Comparison of ENCODE assay signal across 9 cellular contexts in genomic region chr18:48136544-48137353, GRCh38.
DNase-seq lines count a peak whose midpoint lies in the region; ATAC-seq, FAIRE-seq and TF ChIP-seq lines count a peak whose summit lies in the region.
"Had no signal": no experiment of that assay in that cellular context is flagged by ENCODE, and none has a peak within 500 bp of the region (broad histone marks: within the 10 kb centered on the region; RNA-seq: fewer than 3 reads in every experiment).

No MANE protein-coding gene starts in this region.

- H4K20me1 ChIP-seq in HepG2 (ENCODE audit: insufficient read depth, low read length), result no peaks in the 10 kb centered on the region

- no peak overlapping the region for H2AFZ ChIP-seq in HepG2 (ENCODE audit: low read length)

- TF ChIP-seq POLR2A in breast epithelium (IDR thresholded peaks at IDR 0.05), result no peak
- no peak for TF ChIP-seq POLR2A in HepG2 (IDR thresholded peaks at IDR 0.05; ENCODE audit: insufficient read depth in 1 of 2, low read depth in 2 of 2, low read length in 2 of 2)
- peak in 1 of 2 donors; percentile 69 for TF ChIP-seq POLR2A in thyroid gland (IDR thresholded peaks at IDR 0.05)

- H3K9ac ChIP-seq in HepG2 (ENCODE audit: insufficient read depth, low read depth, low read length), result no peak overlapping the region

- no peak overlapping the region for H3K27ac Mint-ChIP-seq in T-helper 1 cell treated with Interleukin-12 subunit alpha and Interleukin-12 subunit beta and Interleukin-4 antibody, amounts not matched to agents 30 μg/mL and 1 μg/mL, for 36 hours

- peaks cover 0 to 38% of the 10 kb centered on the region in 2 donors for H3K4me1 ChIP-seq in breast epithelium
- no peaks in the 10 kb centered on the region; the same call in 1 of the 2 replicates for H3K4me1 ChIP-seq in HepG2 (ENCODE audit: insufficient read depth, low read length)
- H3K4me1 ChIP-seq in thyroid gland, result peaks cover 49 to 77% of the 10 kb centered on the region in 2 donors

- no peaks in the 10 kb centered on the region for H3K27me3 ChIP-seq in breast epithelium
- peaks cover 7 to 51% of the 10 kb centered on the region in 2 experiments; a peak in 4 of 5 replicates for H3K27me3 ChIP-seq in HepG2 (ENCODE audit: control insufficient read depth in 1 of 2, insufficient read depth in 2 of 2, low read length in 2 of 2)
- no peaks in the 10 kb centered on the region for H3K27me3 ChIP-seq in thyroid gland

- H3K4me2 ChIP-seq in HepG2 (ENCODE audit: low read depth, low read length), result peak overlapping the region; percentile 27; the same call in 1 of the 2 replicates

- intact Hi-C loops in breast epithelium (cut with DNase I; ENCODE audit: low total_unique reads), result loop anchor here (5.0 kb wide), 2 partner anchors 576 to 1231 kb away; no protein-coding TSS in a partner anchor
- intact Hi-C loops in HepG2 (cut with micrococcal nuclease; ENCODE audit: unreplicated experiment), result no loop called here
- intact Hi-C loops in thyroid gland (cut with DNase I), result loop anchor here (10.0 kb wide), 1 partner anchor 92 kb away; no protein-coding TSS in a partner anchor

- H3K27ac ChIP-seq in breast epithelium (peak overlapping the region; percentile 90 to 91), HepG2 (ENCODE audit: extremely low read length, insufficient read depth, low read length) (no peak overlapping the region), thyroid gland (peak overlapping the region; percentile 70 to 86 (median 76))

- 37% methylated on average over 19 of the region's 73 CpGs for WGBS in HepG2 (ENCODE audit: low lambda C conversion rate)
- 5 to 8% methylated on average over 22 to 40 of the region's 73 CpGs for WGBS in thyroid gland, 2 donors

- peaks cover 81% of the 10 kb centered on the region for H3K27me3 Mint-ChIP-seq in T-helper 1 cell treated with Interleukin-12 subunit alpha and Interleukin-12 subunit beta and Interleukin-4 antibody, amounts not matched to agents 30 μg/mL and 1 μg/mL, for 36 hours (ENCODE audit: low read depth)

- H3K79me2 ChIP-seq in HepG2 (ENCODE audit: insufficient read depth, low read length), result no peaks in the 10 kb centered on the region

- no peaks in the 10 kb centered on the region for H3K36me3 Mint-ChIP-seq in T-helper 1 cell treated with Interleukin-12 subunit alpha and Interleukin-12 subunit beta and Interleukin-4 antibody, amounts not matched to agents 30 μg/mL and 1 μg/mL, for 36 hours (ENCODE audit: low read depth)

- peaks cover 33% of the 10 kb centered on the region for H3K4me1 Mint-ChIP-seq in T-helper 1 cell treated with Interleukin-12 subunit alpha and Interleukin-12 subunit beta and Interleukin-4 antibody, amounts not matched to agents 30 μg/mL and 1 μg/mL, for 36 hours (ENCODE audit: low read depth)

- no peaks in the 10 kb centered on the region for H3K36me3 ChIP-seq in breast epithelium
- H3K36me3 ChIP-seq in HepG2 (replicated peaks in 1 of 2; ENCODE audit: control insufficient read depth in 1 of 2, insufficient read depth in 2 of 2, low read length in 2 of 2), result no peaks in the 10 kb centered on the region
- H3K36me3 ChIP-seq in thyroid gland, result no peaks in the 10 kb centered on the region

- no peaks in the 10 kb centered on the region for H3K9me3 Mint-ChIP-seq in T-helper 1 cell treated with Interleukin-12 subunit alpha and Interleukin-12 subunit beta and Interleukin-4 antibody, amounts not matched to agents 30 μg/mL and 1 μg/mL, for 36 hours

- no peak for TF ChIP-seq CTCF in breast epithelium (IDR thresholded peaks at IDR 0.05)
- no peak for TF ChIP-seq CTCF in HepG2 (CRISPR knock-in tag; IDR thresholded peaks at IDR 0.05)
- no peak for TF ChIP-seq CTCF in thyroid gland (IDR thresholded peaks at IDR 0.05)

- DNase-seq in T-helper 1 cell (no peak), breast epithelium (ENCODE audit: low spot score in 2 of 2) (peak in 1 of 2 donors; percentile 60), HepG2 (ENCODE audit: low spot score) (no peak), thyroid gland (peak; percentile 88 to 92), cortex of kidney (lab: John Stamatoyannopoulos, UW) (no peak), NCI-H524 (lab: John Stamatoyannopoulos, UW) (no peak)
- DNase-seq: activated naive CD4-positive, alpha-beta T cell had no signal

- peak; percentile 45 for ATAC-seq in HepG2
- ATAC-seq in HG03045 (IDR thresholded peaks at IDR 0.05; ENCODE audit: unreplicated experiment), result no peak

- peak overlapping the region; percentile 67 for H3K4me3 Mint-ChIP-seq in T-helper 1 cell treated with Interleukin-12 subunit alpha and Interleukin-12 subunit beta and Interleukin-4 antibody, amounts not matched to agents 30 μg/mL and 1 μg/mL, for 36 hours

- BruUV-seq in HepG2 (replicated peaks; lab: Mats Ljungman, UMichigan), result no TSS peak

- H3K9me3 ChIP-seq in breast epithelium (no peaks in the 10 kb centered on the region), HepG2 (ENCODE audit: low read length) (no peaks in the 10 kb centered on the region), thyroid gland (no peaks in the 10 kb centered on the region)

- CTCF ChIA-PET in HepG2 (lab: Yijun Ruan, JAX; ENCODE audit: low intra/inter-chr PET ratio, low total read pairs), result no interaction called here

- TF ChIP-seq EP300 in HepG2 (IDR thresholded peaks at IDR 0.05; ENCODE audit: low read depth in 2 of 2, low read length in 2 of 2), result no peak
- TF ChIP-seq EP300 in HepG2 (CRISPR knock-in tag; IDR thresholded peaks at IDR 0.05; ENCODE audit: borderline replicate concordance), result no peak

- no peak for TF ChIP-seq RAD21 in HepG2 (CRISPR knock-in tag; IDR thresholded peaks at IDR 0.05)

- in situ Hi-C loops in HepG2 (cut with HindIII; ENCODE audit: extremely low pct_ligation_motif_present, low pct_unique_long_range_greater_than_20kb), result no loop called here

- POLR2A ChIA-PET in HepG2 (lab: Yijun Ruan, JAX), result no interaction called here

- FAIRE-seq in HepG2 (lab: Jason Lieb, UNC), result no peak

- H3K4me3 ChIP-seq in breast epithelium (peak overlapping the region; percentile 59 to 90 (median 77)), HepG2 (replicated peaks in 1 of 3; ENCODE audit: insufficient read depth in 1 of 3, low read depth in 2 of 3, low read length in 3 of 3) (no peak overlapping the region; a peak in 2 of 6 replicates), thyroid gland (replicated peaks in 1 of 3) (peak overlapping the region; percentile 27 to 63 (median 60))

TF ChIP-seq in HepG2, 621 proteins besides CTCF, POLR2A, EP300 and RAD21:
- TF ChIP-seq MIER2 (CRISPR knock-in tag; IDR thresholded peaks at IDR 0.05) (no peak), EZH2 (conservative IDR thresholded peaks at IDR 0.05; ENCODE audit: low read depth, low read length) (0 out of 2 replicates have a peak, but pooled peaks have one; percentile 70)

Comparison
In these comparisons a context has a peak if more than half of its experiments do, and no peak if none do; other contexts are left out.
1. DNase-seq: peak in thyroid gland (2 of 2); none in T-helper 1 cell (0 of 5), HepG2 (single experiment), cortex of kidney (single experiment) and NCI-H524 (0 of 2).
2. H3K4me3 ChIP-seq: peak in breast epithelium (3 of 3) and thyroid gland (3 of 3); none in HepG2 (0 of 3).